ENCODE assay signal across 14 cellular contexts in genomic region chr13:93151277-93151676, GRCh38.
A peak's percentile ranks its signal among the peaks of the same experiment; 100 is the strongest.
DNase-seq lines count a peak whose midpoint lies in the region; ATAC-seq and TF ChIP-seq lines count a peak whose summit lies in the region.
"Had no signal": no experiment of that assay in that cellular context is flagged by ENCODE, and none has a peak within 500 bp of the region (broad histone marks: within the 10 kb centered on the region; RNA-seq: fewer than 3 reads in every experiment).

No MANE protein-coding gene starts in this region.

- no peak overlapping the region for H3K4me3 ChIP-seq in fibroblast of lung (replicated peaks in 1 of 4; ENCODE audit: control extremely low read depth in 1 of 4, insufficient read depth in 1 of 4, low read depth in 3 of 4, low read length in 4 of 4)
- H3K4me3 ChIP-seq: colonic mucosa had no signal

- H3K9me3 ChIP-seq in fibroblast of lung (ENCODE audit: control insufficient read depth, insufficient read depth, low read depth, low read length): no peaks in the 10 kb centered on the region
- H3K9me3 ChIP-seq: colonic mucosa had no signal

- no peaks in the 10 kb centered on the region for H3K36me3 ChIP-seq in fibroblast of lung (ENCODE audit: control insufficient read depth, insufficient read depth, low read length)
- H3K36me3 ChIP-seq: colonic mucosa had no signal

- H3K27ac ChIP-seq in fibroblast of lung (ENCODE audit: insufficient read depth, low read length): no peak overlapping the region
- H3K27ac ChIP-seq: colonic mucosa had no signal

- no peak overlapping the region for H3K27ac Mint-ChIP-seq in stimulated activated naive CD8-positive, alpha-beta T cell treated with anti-CD3 and anti-CD28 coated beads, Interleukin-15, amount 100 ng/mL, for 72 hours
- H3K27ac Mint-ChIP-seq in naive thymus-derived CD8-positive, alpha-beta T cell: no peak overlapping the region
- H3K27ac Mint-ChIP-seq: naive B cell; T-helper 1 cell treated with Interleukin-12 subunit alpha and Interleukin-12 subunit beta and Interleukin-4 antibody, amounts not matched to agents 30 μg/mL and 1 μg/mL, for 36 hours had no signal

- H3K27me3 Mint-ChIP-seq in stimulated activated naive CD8-positive, alpha-beta T cell treated with anti-CD3 and anti-CD28 coated beads, Interleukin-15, amount 100 ng/mL, for 72 hours: no peaks in the 10 kb centered on the region
- H3K27me3 Mint-ChIP-seq in naive thymus-derived CD8-positive, alpha-beta T cell: peaks cover 0 to 2% (median 0%) of the 10 kb centered on the region in 5 donors
- H3K27me3 Mint-ChIP-seq: naive B cell had no signal

- H3K4me1 Mint-ChIP-seq in stimulated activated naive CD8-positive, alpha-beta T cell treated with anti-CD3 and anti-CD28 coated beads, Interleukin-15, amount 100 ng/mL, for 72 hours: no peaks in the 10 kb centered on the region
- no peaks in the 10 kb centered on the region for H3K4me1 Mint-ChIP-seq in naive thymus-derived CD8-positive, alpha-beta T cell
- H3K4me1 Mint-ChIP-seq: naive B cell had no signal

- ATAC-seq in stimulated activated naive CD8-positive, alpha-beta T cell treated with anti-CD3 and anti-CD28 coated beads, Interleukin-15, amount 100 ng/mL, for 72 hours: peak; percentile 62
- ATAC-seq in GM18861 (IDR thresholded peaks at IDR 0.05; ENCODE audit: unreplicated experiment) (no peak), HG02759 (IDR thresholded peaks at IDR 0.05; ENCODE audit: unreplicated experiment) (no peak)
- ATAC-seq in naive thymus-derived CD8-positive, alpha-beta T cell: no peak

- peaks cover 2% of the 10 kb centered on the region for H3K4me1 ChIP-seq in fibroblast of lung (ENCODE audit: control insufficient read depth, extremely low read depth, insufficient read depth, low read length)
- H3K4me1 ChIP-seq: colonic mucosa had no signal

- H3K4me3 Mint-ChIP-seq in stimulated activated naive CD8-positive, alpha-beta T cell treated with anti-CD3 and anti-CD28 coated beads, Interleukin-15, amount 100 ng/mL, for 72 hours: no peak overlapping the region
- no peak overlapping the region for H3K4me3 Mint-ChIP-seq in naive thymus-derived CD8-positive, alpha-beta T cell
- H3K4me3 Mint-ChIP-seq: naive B cell; T-helper 1 cell treated with Interleukin-12 subunit alpha and Interleukin-12 subunit beta and Interleukin-4 antibody, amounts not matched to agents 30 μg/mL and 1 μg/mL, for 36 hours had no signal

- no peaks in the 10 kb centered on the region for H4K20me1 ChIP-seq in fibroblast of lung (ENCODE audit: control insufficient read depth, extremely low read depth, insufficient read depth, low read length)

- no peak overlapping the region for H2AFZ ChIP-seq in fibroblast of lung (ENCODE audit: low read length)

- no peak for TF ChIP-seq CTCF in fibroblast of lung (conservative IDR thresholded peaks at IDR 0.05 in 1 of 2, IDR thresholded peaks at IDR 0.05 in 1 of 2; ENCODE audit: low read depth in 1 of 2, low read length in 2 of 2)

- no peaks in the 10 kb centered on the region for H3K27me3 ChIP-seq in fibroblast of lung (ENCODE audit: control insufficient read depth, insufficient read depth, low read length)
- H3K27me3 ChIP-seq: colonic mucosa had no signal

- H3K36me3 Mint-ChIP-seq in naive thymus-derived CD8-positive, alpha-beta T cell: no peaks in the 10 kb centered on the region
- H3K36me3 Mint-ChIP-seq: naive B cell had no signal

- peaks cover 10 to 20% of the 10 kb centered on the region in 2 donors for H3K9me3 Mint-ChIP-seq in stimulated activated naive CD8-positive, alpha-beta T cell treated with anti-CD3 and anti-CD28 coated beads, Interleukin-15, amount 100 ng/mL, for 72 hours
- peaks cover 0 to 10% (median 5%) of the 10 kb centered on the region in 9 donors for H3K9me3 Mint-ChIP-seq in naive thymus-derived CD8-positive, alpha-beta T cell

- POLR2A ChIA-PET in naive thymus-derived CD8-positive, alpha-beta T cell (lab: Charles Lee): no interaction called here

- DNase-seq in SKM-1 treated with dmso at 0.1 percent for 144 hours (lab: John Stamatoyannopoulos, UW; ENCODE audit: unreplicated experiment) (peak; percentile 79), SKM-1 (lab: John Stamatoyannopoulos, UW; ENCODE audit: unreplicated experiment) (no peak), OCI-M1 (lab: John Stamatoyannopoulos, UW) (peak; percentile 77), fibroblast of lung (ENCODE audit: low read depth in 2 of 2) (peak; percentile 90 to 95)
- no peak for DNase-seq in stimulated activated naive CD8-positive, alpha-beta T cell treated with anti-CD3 and anti-CD28 coated beads, Interleukin-15, amount 100 ng/mL, for 72 hours
- no peak for DNase-seq in naive thymus-derived CD8-positive, alpha-beta T cell
- DNase-seq: ACHN, colonic mucosa, naive B cell, NCI-H446 treated with DMSO at 0.1 percent for 48 hours, substantia nigra had no signal

- H3K4me2 ChIP-seq in fibroblast of lung (ENCODE audit: extremely low read depth, insufficient read depth, low read length): peak overlapping the region; percentile 3

- H3K79me2 ChIP-seq in fibroblast of lung (ENCODE audit: control insufficient read depth, insufficient read depth, low read length): no peaks in the 10 kb centered on the region

- H3K9ac ChIP-seq in fibroblast of lung (ENCODE audit: insufficient read depth, low read length): no peak overlapping the region

Comparison
In these comparisons a context has a peak if more than half of its experiments do, and no peak if none do; other contexts are left out.
1. DNase-seq: peak in SKM-1 treated with dmso at 0.1 percent for 144 hours (single experiment), OCI-M1 (single experiment) and fibroblast of lung (2 of 2); none in SKM-1 (single experiment), stimulated activated naive CD8-positive, alpha-beta T cell treated with anti-CD3 and anti-CD28 coated beads, Interleukin-15, amount 100 ng/mL, for 72 hours (0 of 2) and naive thymus-derived CD8-positive, alpha-beta T cell (0 of 10).